ENCODE assay signal across 19 cellular contexts in the genomic region with DNA sequence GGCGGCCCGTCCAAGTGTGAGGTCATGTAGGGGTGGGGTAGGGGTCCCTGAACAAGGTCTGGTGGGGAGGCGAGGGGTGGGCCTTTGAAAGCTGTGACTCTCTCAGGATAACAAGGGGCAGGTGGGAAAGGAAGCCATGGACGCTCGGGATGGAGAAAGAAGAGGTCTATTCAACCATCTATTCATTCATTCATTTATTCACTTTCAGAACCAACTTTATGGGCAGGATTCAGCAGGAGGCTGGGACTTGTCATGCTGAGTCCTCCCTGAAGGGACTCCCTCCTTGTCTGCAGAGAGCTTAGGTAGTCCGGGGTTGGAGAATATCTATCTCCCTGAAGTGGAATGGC. TPM values are rescaled to one million over a fixed set of nuclear protein-coding genes. Genes with fewer than 3 reads are reported as not detected.
DNase-seq lines count a peak whose midpoint lies in the region; ATAC-seq, FAIRE-seq and TF ChIP-seq lines count a peak whose summit lies in the region.
"Had no signal": no experiment of that assay in that cellular context is flagged by ENCODE, and none has a peak within 500 bp of the region (broad histone marks: within the 10 kb centered on the region; RNA-seq: fewer than 3 reads in every experiment).

No MANE protein-coding gene starts in this region.

- FAIRE-seq in GM12891 (lab: Jason Lieb, UNC): no peak
- FAIRE-seq: bronchial epithelial cell had no signal

- peak overlapping the region; percentile 51 for H3K4me3 Mint-ChIP-seq in CD4-positive, alpha-beta T cell
- no peak overlapping the region for H3K4me3 Mint-ChIP-seq in chondrocyte (ENCODE audit: unreplicated experiment)
- no peak overlapping the region for H3K4me3 Mint-ChIP-seq in osteocyte (ENCODE audit: unreplicated experiment)
- H3K4me3 Mint-ChIP-seq in activated CD8-positive, alpha-beta T cell treated with anti-CD3 and anti-CD28 coated beads, Interleukin-2, amount 10 ng/mL, durations not matched to agents 7 days and 5 days: no peak overlapping the region
- H3K4me3 Mint-ChIP-seq: activated CD8-positive, alpha-beta T cell treated with anti-CD3 and anti-CD28 coated beads for 36 hours; activated naive CD4-positive, alpha-beta T cell treated with anti-CD3 and anti-CD28 coated beads for 36 hours had no signal

- H3K4me1 Mint-ChIP-seq in CD4-positive, alpha-beta T cell (ENCODE audit: low read depth): peaks cover 22% of the 10 kb centered on the region
- H3K4me1 Mint-ChIP-seq in chondrocyte (ENCODE audit: low read depth) (peaks cover 20% of the 10 kb centered on the region), osteocyte (ENCODE audit: unreplicated experiment) (peaks cover 22% of the 10 kb centered on the region)
- peaks cover 28% of the 10 kb centered on the region for H3K4me1 Mint-ChIP-seq in activated CD8-positive, alpha-beta T cell treated with anti-CD3 and anti-CD28 coated beads, Interleukin-2, amount 10 ng/mL, durations not matched to agents 7 days and 5 days (ENCODE audit: low read depth)

- H3K9me3 Mint-ChIP-seq in CD4-positive, alpha-beta T cell: no peaks in the 10 kb centered on the region
- H3K9me3 Mint-ChIP-seq in chondrocyte (ENCODE audit: low read depth) (no peaks in the 10 kb centered on the region), osteocyte (ENCODE audit: unreplicated experiment) (no peaks in the 10 kb centered on the region)
- H3K9me3 Mint-ChIP-seq in activated CD8-positive, alpha-beta T cell treated with anti-CD3 and anti-CD28 coated beads, Interleukin-2, amount 10 ng/mL, durations not matched to agents 7 days and 5 days (ENCODE audit: insufficient read depth): no peaks in the 10 kb centered on the region
- H3K9me3 Mint-ChIP-seq: activated CD8-positive, alpha-beta T cell treated with anti-CD3 and anti-CD28 coated beads for 36 hours; activated naive CD4-positive, alpha-beta T cell treated with anti-CD3 and anti-CD28 coated beads for 36 hours; naive thymus-derived CD8-positive, alpha-beta T cell had no signal

- TF ChIP-seq POLR2A in GM12891 (IDR thresholded peaks at IDR 0.05; ENCODE audit: low read depth, low read length): no peak

- H3K27ac Mint-ChIP-seq in CD4-positive, alpha-beta T cell: no peak overlapping the region
- no peak overlapping the region for H3K27ac Mint-ChIP-seq in chondrocyte (ENCODE audit: unreplicated experiment)
- no peak overlapping the region for H3K27ac Mint-ChIP-seq in osteocyte (ENCODE audit: unreplicated experiment)
- no peak overlapping the region for H3K27ac Mint-ChIP-seq in activated CD8-positive, alpha-beta T cell treated with anti-CD3 and anti-CD28 coated beads, Interleukin-2, amount 10 ng/mL, durations not matched to agents 7 days and 5 days
- H3K27ac Mint-ChIP-seq: activated CD8-positive, alpha-beta T cell treated with anti-CD3 and anti-CD28 coated beads for 36 hours; activated naive CD4-positive, alpha-beta T cell treated with anti-CD3 and anti-CD28 coated beads for 36 hours had no signal

- no peaks in the 10 kb centered on the region for H3K36me3 ChIP-seq in KMS-11 (ENCODE audit: insufficient read depth)
- H3K36me3 ChIP-seq: MG63, prostate gland had no signal

- CTCF ChIA-PET in CD4-positive, alpha-beta T cell (lab: Charles Lee): interaction anchor here (1.4 to 3.8 kb wide), 4 partner anchors 10 to 90 kb away, joined by 4 to 17 read pairs (median 4); a partner anchor contains a TSS
- CTCF ChIA-PET in activated CD8-positive, alpha-beta T cell treated with anti-CD3 and anti-CD28 coated beads, Interleukin-2, amount 10 ng/mL, durations not matched to agents 7 days and 5 days (lab: Charles Lee): interaction anchor here (0.8 to 5.9 kb wide), 19 partner anchors 9 to 279 kb away, joined by 3 to 68 read pairs (median 4); a partner anchor contains a TSS

- H3K4me1 ChIP-seq in KMS-11 (ENCODE audit: low read depth, poor library complexity, severe bottlenecking): no peaks in the 10 kb centered on the region

- no peak overlapping the region for H2AFZ ChIP-seq in KMS-11 (ENCODE audit: low read depth)

- H3K4me3 ChIP-seq in KMS-11 (IDR thresholded peaks at IDR 0.05; ENCODE audit: insufficient read depth, low read depth, low read length): no peak overlapping the region
- H3K4me3 ChIP-seq: MG63, prostate gland, testis had no signal

- intact Hi-C loops in CD4-positive, alpha-beta T cell (cut with DNase I, micrococcal nuclease): loop anchor here (1.0 to 5.0 kb wide), 6 partner anchors 78 to 255 kb away; a partner anchor contains a TSS

- H3K9ac ChIP-seq in KMS-11: no peak overlapping the region

- POLR2A ChIA-PET in CD4-positive, alpha-beta T cell (lab: Charles Lee): no interaction called here
- POLR2A ChIA-PET in activated CD8-positive, alpha-beta T cell treated with anti-CD3 and anti-CD28 coated beads, Interleukin-2, amount 10 ng/mL, durations not matched to agents 7 days and 5 days (lab: Charles Lee): interaction anchor here (1.6 kb wide), 1 partner anchor 77 kb away, joined by 6 read pairs; no protein-coding TSS in a partner anchor

- H3K79me2 ChIP-seq in KMS-11 (ENCODE audit: insufficient read depth, low read depth): no peaks in the 10 kb centered on the region

- no peaks in the 10 kb centered on the region for H4K20me1 ChIP-seq in KMS-11 (ENCODE audit: insufficient read depth)

- DNase-seq in CD4-positive, alpha-beta T cell: no peak
- no peak for DNase-seq in chondrocyte (ENCODE audit: low spot score)
- DNase-seq in osteocyte (ENCODE audit: extremely low spot score, unreplicated experiment): no peak
- DNase-seq in HPDE6-E6E7 (ENCODE audit: extremely low spot score): no peak
- DNase-seq in activated CD8-positive, alpha-beta T cell treated with anti-CD3 and anti-CD28 coated beads, Interleukin-2, amount 10 ng/mL, durations not matched to agents 7 days and 5 days: no peak
- no peak for DNase-seq in GM12891 (ENCODE audit: insufficient read length, low spot score)
- DNase-seq: GF-D8, NCI-H1436 treated with DMSO at 0.1 percent for 48 hours had no signal

- H3K4me2 ChIP-seq in KMS-11: no peak overlapping the region

- peak; percentile 7 for TF ChIP-seq CTCF in CD4-positive, alpha-beta T cell (IDR thresholded peaks at IDR 0.05)
- TF ChIP-seq CTCF in KMS-11 (conservative IDR thresholded peaks at IDR 0.05; ENCODE audit: low read depth, low read length): peak; percentile 53; the same call in 1 of the 2 replicates
- peak; percentile 53 for TF ChIP-seq CTCF in chondrocyte (IDR thresholded peaks at IDR 0.05)
- TF ChIP-seq CTCF in osteocyte (IDR thresholded peaks at IDR 0.05): peak; percentile 38

- H3K27me3 Mint-ChIP-seq in CD4-positive, alpha-beta T cell: peaks cover 1% of the 10 kb centered on the region
- H3K27me3 Mint-ChIP-seq in chondrocyte (ENCODE audit: low read depth) (peaks cover 22% of the 10 kb centered on the region), osteocyte (ENCODE audit: unreplicated experiment) (peaks cover 7% of the 10 kb centered on the region)
- H3K27me3 Mint-ChIP-seq in activated CD8-positive, alpha-beta T cell treated with anti-CD3 and anti-CD28 coated beads, Interleukin-2, amount 10 ng/mL, durations not matched to agents 7 days and 5 days (ENCODE audit: low read depth): peaks cover 23% of the 10 kb centered on the region
- H3K27me3 Mint-ChIP-seq: activated CD8-positive, alpha-beta T cell treated with anti-CD3 and anti-CD28 coated beads for 36 hours had no signal

- H3K9me3 ChIP-seq in CD4-positive, alpha-beta T cell (ENCODE audit: control insufficient read depth, low read length): no peaks in the 10 kb centered on the region
- H3K9me3 ChIP-seq: MG63, prostate gland, testis had no signal

- H3K36me3 Mint-ChIP-seq in CD4-positive, alpha-beta T cell (ENCODE audit: low read depth): no peaks in the 10 kb centered on the region
- H3K36me3 Mint-ChIP-seq in chondrocyte (ENCODE audit: low read depth) (no peaks in the 10 kb centered on the region), osteocyte (ENCODE audit: unreplicated experiment) (no peaks in the 10 kb centered on the region)
- no peaks in the 10 kb centered on the region for H3K36me3 Mint-ChIP-seq in activated CD8-positive, alpha-beta T cell treated with anti-CD3 and anti-CD28 coated beads, Interleukin-2, amount 10 ng/mL, durations not matched to agents 7 days and 5 days (ENCODE audit: low read depth)
- H3K36me3 Mint-ChIP-seq: naive thymus-derived CD8-positive, alpha-beta T cell had no signal

- no peak for ATAC-seq in CD4-positive, alpha-beta T cell (ENCODE audit: poor library complexity)
- no peak for ATAC-seq in activated CD8-positive, alpha-beta T cell treated with anti-CD3 and anti-CD28 coated beads, Interleukin-2, amount 10 ng/mL, durations not matched to agents 7 days and 5 days
- ATAC-seq in GM21737 (IDR thresholded peaks at IDR 0.05; ENCODE audit: unreplicated experiment): no peak
- ATAC-seq: left colon had no signal

- H3K27ac ChIP-seq in CD4-positive, alpha-beta T cell (ENCODE audit: low read depth, low read length): no peak overlapping the region
- no peak overlapping the region for H3K27ac ChIP-seq in KMS-11
- H3K27ac ChIP-seq: prostate gland, testis had no signal

- no peaks in the 10 kb centered on the region for H3K27me3 ChIP-seq in CD4-positive, alpha-beta T cell (ENCODE audit: control insufficient read depth, insufficient read depth, low read length)
- H3K27me3 ChIP-seq in KMS-11 (ENCODE audit: insufficient read depth, low read depth): peaks cover 47% of the 10 kb centered on the region; the same call in 1 of the 2 replicates
- H3K27me3 ChIP-seq: dorsolateral prefrontal cortex, testis had no signal

TF ChIP-seq in GM12891, 5 proteins besides CTCF, POLR2A, EP300 and RAD21:
- TF ChIP-seq TAF1 (IDR thresholded peaks at IDR 0.05; ENCODE audit: low read depth, low read length) (no peak), POLR2AphosphoS5 (IDR thresholded peaks at IDR 0.05; ENCODE audit: low read depth, low read length) (no peak), PAX5 (IDR thresholded peaks at IDR 0.05; ENCODE audit: insufficient read depth, low read length, severe bottlenecking) (no peak), POU2F2 (IDR thresholded peaks at IDR 0.05; ENCODE audit: low read depth, low read length) (no peak), SPI1 (IDR thresholded peaks at IDR 0.05; ENCODE audit: low read depth, low read length) (no peak)

RNA-seq across cellular contexts. Expression of a gene that starts 8.6 kb away (rescaled TPM):
- total RNA-seq in CD4-positive, alpha-beta T cell: 1 to 10 TPM; 1.8 to 2.6 TPM
- total RNA-seq in chondrocyte: not detected in 3 replicates
- not detected in 2 replicates for total RNA-seq in osteocyte
- 1 to 10 TPM; 2.1 to 2.8 TPM for total RNA-seq in activated CD8-positive, alpha-beta T cell treated with anti-CD3 and anti-CD28 coated beads, Interleukin-2, amount 10 ng/mL, durations not matched to agents 7 days and 5 days
- 40.2 TPM for polyA plus RNA-seq in GM12891 (2012; ENCODE audit: low read depth, missing spikeins)
- total RNA-seq: bronchial epithelial cell had no signal

RNA-seq across cellular contexts. Expression of a gene that starts 25.9 kb away (rescaled TPM):
- total RNA-seq in CD4-positive, alpha-beta T cell: not detected
- total RNA-seq in chondrocyte (18.0 to 47.8 TPM (median 47.0 TPM) in 3 replicates), osteocyte (44.4 and 56.4 TPM in 2 replicates)
- total RNA-seq in activated CD8-positive, alpha-beta T cell treated with anti-CD3 and anti-CD28 coated beads, Interleukin-2, amount 10 ng/mL, durations not matched to agents 7 days and 5 days: under 1 TPM in 1 of 2 experiments, not detected in 1; 0.32 TPM
- polyA plus RNA-seq in GM12891 (2012; ENCODE audit: low read depth, missing spikeins): 7.5 TPM
- total RNA-seq: activated naive CD4-positive, alpha-beta T cell treated with anti-CD3 and anti-CD28 coated beads for 36 hours; naive thymus-derived CD8-positive, alpha-beta T cell had no signal

Comparison
In these comparisons a context has a peak if more than half of its experiments do, and no peak if none do; other contexts are left out.
1. RNA of a gene that starts 25.9 kb away (total RNA-seq): 44.4 to 56.4 TPM in osteocyte and 18.0 to 47.8 TPM in chondrocyte; 0.32 TPM in activated CD8-positive, alpha-beta T cell treated with anti-CD3 and anti-CD28 coated beads, Interleukin-2, amount 10 ng/mL, durations not matched to agents 7 days and 5 days and not detected in CD4-positive, alpha-beta T cell; every median in the first group is over 10 times any median in the second.
2. Peak in every context shown above with its lines, with median percentiles within 50 percentile points of each other: CTCF ChIP-seq.